In genomic region chr18:60112369-60112768, GRCh38 we compare ENCODE assay signal across 30 cellular contexts.
A peak's percentile ranks its signal among the peaks of the same experiment; 100 is the strongest.
DNase-seq lines count a peak whose midpoint lies in the region; ATAC-seq, FAIRE-seq and TF ChIP-seq lines count a peak whose summit lies in the region.
"Had no signal": no experiment of that assay in that cellular context is flagged by ENCODE, and none has a peak within 500 bp of the region (broad histone marks: within the 10 kb centered on the region; RNA-seq: fewer than 3 reads in every experiment).

No MANE protein-coding gene starts in this region.

- no peak overlapping the region for H3K9ac ChIP-seq in keratinocyte (ENCODE audit: control insufficient read depth, extremely low read depth, insufficient read depth, low read length)
- H3K9ac ChIP-seq: BLaER1 had no signal

- no peaks in the 10 kb centered on the region for H3K36me3 Mint-ChIP-seq in activated naive CD8-positive, alpha-beta T cell treated with anti-CD3 and anti-CD28 coated beads for 36 hours
- H3K36me3 Mint-ChIP-seq: CD14-positive monocyte; CD4-positive, alpha-beta memory T cell; CD4-positive, CD25-positive, alpha-beta regulatory T cell; CD8-positive, alpha-beta memory T cell had no signal

- TF ChIP-seq CTCF in RWPE1 (conservative IDR thresholded peaks at IDR 0.05; ENCODE audit: low read depth) (no peak), bronchial epithelial cell (IDR thresholded peaks at IDR 0.05; ENCODE audit: insufficient read depth, low read length, severe bottlenecking) (no peak), keratinocyte (optimal IDR thresholded peaks at IDR 0.05 in 1 of 3, IDR thresholded peaks at IDR 0.05 in 1 of 3, conservative IDR thresholded peaks at IDR 0.05 in 1 of 3; ENCODE audit: extremely low read depth in 1 of 3, insufficient read depth in 2 of 3, low read length in 3 of 3) (no peak), WERI-Rb-1 (IDR thresholded peaks at IDR 0.05; ENCODE audit: low read depth, low read length) (no peak)

- peak; percentile 2 for DNase-seq in RWPE1 (ENCODE audit: low spot score)
- DNase-seq in bronchial epithelial cell (ENCODE audit: low read depth) = peak; percentile 33
- DNase-seq in keratinocyte (ENCODE audit: low read depth, low spot score) = peak; percentile 5
- DNase-seq in NCI-H1930 (lab: John Stamatoyannopoulos, UW) = no peak
- no peak for DNase-seq in activated naive CD8-positive, alpha-beta T cell treated with anti-CD3 and anti-CD28 coated beads for 36 hours
- DNase-seq in WERI-Rb-1 = no peak
- DNase-seq in Right ventricle myocardium superior = no peak
- DNase-seq: 8988T; ACHN; BE2C; C1 segment of cervical spinal cord; CD4-positive, alpha-beta memory T cell; CD4-positive, CD25-positive, alpha-beta regulatory T cell; CD8-positive, alpha-beta memory T cell; COR-L47; DMS 273 treated with DMSO at 0.1 percent for 48 hours; DMS153; DMS53; DMS79; DND-41; EL; GDM1 had no signal

- peak; percentile 23 for ATAC-seq in esophagus mucosa
- no peak for ATAC-seq in Right ventricle myocardium superior (ENCODE audit: poor library complexity)
- ATAC-seq: GM12878 had no signal

- H3K4me3 ChIP-seq in bronchial epithelial cell (ENCODE audit: low read depth, low read length) (no peak overlapping the region), keratinocyte (ENCODE audit: control insufficient read depth in 2 of 3, extremely low read depth in 1 of 3, insufficient read depth in 2 of 3, low read depth in 1 of 3, low read length in 3 of 3) (no peak overlapping the region), WERI-Rb-1 (ENCODE audit: low read depth, low read length) (no peak overlapping the region)
- H3K4me3 ChIP-seq: BLaER1, GM12878 had no signal

- no peaks in the 10 kb centered on the region for H3K9me1 ChIP-seq in keratinocyte (ENCODE audit: control insufficient read depth, extremely low read depth, insufficient read depth, low read length)

- H3K4me1 ChIP-seq in keratinocyte (ENCODE audit: control insufficient read depth, extremely low read depth, insufficient read depth, low read length) = no peaks in the 10 kb centered on the region
- H3K4me1 ChIP-seq: BE2C, BLaER1 had no signal

- dilution Hi-C loops in keratinocyte (cut with MboI; ENCODE audit: extremely low pct_ligation_motif_present, low sequenced_read_pairs) = no loop called here

- peak; percentile 28 for FAIRE-seq in bronchial epithelial cell (lab: Jason Lieb, UNC)
- peak; percentile 74 for FAIRE-seq in keratinocyte (lab: Jason Lieb, UNC)
- FAIRE-seq: A204.1, GM12878, GM12892, GM18507, GM19239 had no signal

- H3K27me3 Mint-ChIP-seq in activated naive CD8-positive, alpha-beta T cell treated with anti-CD3 and anti-CD28 coated beads for 36 hours = no peaks in the 10 kb centered on the region
- H3K27me3 Mint-ChIP-seq: CD4-positive, alpha-beta memory T cell; CD4-positive, CD25-positive, alpha-beta regulatory T cell had no signal

- H3K27ac ChIP-seq in RWPE1 (no peak overlapping the region), keratinocyte (ENCODE audit: control insufficient read depth, insufficient read depth, low read length) (no peak overlapping the region), WERI-Rb-1 (no peak overlapping the region)
- H3K27ac ChIP-seq: BLaER1 had no signal

- H3K4me2 ChIP-seq in keratinocyte (ENCODE audit: control insufficient read depth, extremely low read depth, insufficient read depth, low read depth, low read length) = no peak overlapping the region
- H3K4me2 ChIP-seq: BLaER1 had no signal

- H4K20me1 ChIP-seq in keratinocyte (ENCODE audit: control insufficient read depth, extremely low read depth, insufficient read depth, low read length) = no peaks in the 10 kb centered on the region
- H4K20me1 ChIP-seq: BLaER1 had no signal

- no peaks in the 10 kb centered on the region for H3K79me2 ChIP-seq in keratinocyte (ENCODE audit: control insufficient read depth, insufficient read depth, low read length)

- intact Hi-C loops in Right ventricle myocardium superior (cut with DNase I) = no loop called here

- POLR2A ChIA-PET in RWPE1 (lab: Yijun Ruan, JAX; ENCODE audit: low non-redundant PET) = no interaction called here

- no peak overlapping the region for H2AFZ ChIP-seq in keratinocyte (ENCODE audit: control insufficient read depth, low read length)

- no peaks in the 10 kb centered on the region for H3K9me3 Mint-ChIP-seq in activated naive CD8-positive, alpha-beta T cell treated with anti-CD3 and anti-CD28 coated beads for 36 hours
- H3K9me3 Mint-ChIP-seq: CD8-positive, alpha-beta memory T cell had no signal

- H3K4me1 Mint-ChIP-seq in activated naive CD8-positive, alpha-beta T cell treated with anti-CD3 and anti-CD28 coated beads for 36 hours = no peaks in the 10 kb centered on the region
- H3K4me1 Mint-ChIP-seq: CD14-positive monocyte; CD4-positive, alpha-beta memory T cell; CD8-positive, alpha-beta memory T cell had no signal

- H3K27ac Mint-ChIP-seq in activated naive CD8-positive, alpha-beta T cell treated with anti-CD3 and anti-CD28 coated beads for 36 hours = no peak overlapping the region
- H3K27ac Mint-ChIP-seq: CD14-positive monocyte; CD4-positive, alpha-beta memory T cell; CD4-positive, CD25-positive, alpha-beta regulatory T cell; CD8-positive, alpha-beta memory T cell had no signal

- H3K36me3 ChIP-seq in bronchial epithelial cell (ENCODE audit: control insufficient read depth, insufficient read depth, low read length) (no peaks in the 10 kb centered on the region), keratinocyte (ENCODE audit: control insufficient read depth in 2 of 2, extremely low read depth in 1 of 2, insufficient read depth in 2 of 2, low read length in 2 of 2) (no peaks in the 10 kb centered on the region), WERI-Rb-1 (no peaks in the 10 kb centered on the region)
- H3K36me3 ChIP-seq: BE2C, BLaER1 had no signal

- CTCF ChIA-PET in RWPE1 (lab: Yijun Ruan, JAX) = no interaction called here

- H3K9me3 ChIP-seq in keratinocyte (ENCODE audit: control insufficient read depth, low read depth, low read length) (no peaks in the 10 kb centered on the region), WERI-Rb-1 (ENCODE audit: severe bottlenecking) (no peaks in the 10 kb centered on the region)
- H3K9me3 ChIP-seq: BE2C, BLaER1 had no signal

- no peak overlapping the region for H3K4me3 Mint-ChIP-seq in activated naive CD8-positive, alpha-beta T cell treated with anti-CD3 and anti-CD28 coated beads for 36 hours
- H3K4me3 Mint-ChIP-seq: CD14-positive monocyte; CD4-positive, alpha-beta memory T cell; CD4-positive, CD25-positive, alpha-beta regulatory T cell; CD8-positive, alpha-beta memory T cell had no signal

- no peaks in the 10 kb centered on the region for H3K27me3 ChIP-seq in bronchial epithelial cell (ENCODE audit: control insufficient read depth, insufficient read depth, low read length)
- no peaks in the 10 kb centered on the region for H3K27me3 ChIP-seq in keratinocyte (ENCODE audit: control insufficient read depth, extremely low read depth, insufficient read depth, low read length)
- H3K27me3 ChIP-seq in WERI-Rb-1 (ENCODE audit: insufficient read depth, low read depth, severe bottlenecking) = no peaks in the 10 kb centered on the region
- H3K27me3 ChIP-seq: BE2C, BLaER1 had no signal

Comparison
In these comparisons a context has a peak if more than half of its experiments do, and no peak if none do; other contexts are left out.
1. DNase-seq: peak in RWPE1 (single experiment), bronchial epithelial cell (single experiment) and keratinocyte (single experiment); none in NCI-H1930 (0 of 2), activated naive CD8-positive, alpha-beta T cell treated with anti-CD3 and anti-CD28 coated beads for 36 hours (single experiment), WERI-Rb-1 (single experiment) and Right ventricle myocardium superior (single experiment).